8 cellular contexts compared by ENCODE assay signal in genomic region chr9:137254624-137255447, GRCh38. TPM values are rescaled to one million over a fixed set of nuclear protein-coding genes. Genes with fewer than 3 reads are reported as not detected.
A peak's percentile ranks its signal among the peaks of the same experiment; 100 is the strongest.
DNase-seq lines count a peak whose midpoint lies in the region; ATAC-seq and TF ChIP-seq lines count a peak whose summit lies in the region.

Gene NELFB (plus strand): TSS chr9:137255327.

- POLR2A ChIA-PET in IMR-90 (lab: Charles Lee; ENCODE audit: unreplicated experiment), result interaction anchor here (1.2 to 2.3 kb wide), 2 partner anchors 10 to 14 kb away, joined by 5 to 9 read pairs; no protein-coding TSS in a partner anchor
- POLR2A ChIA-PET in PC-3 (lab: Charles Lee; ENCODE audit: unreplicated experiment), result interaction anchor here (0.7 to 1.2 kb wide), 2 partner anchors 10 to 14 kb away, joined by 3 to 10 read pairs; partner anchors contain the start of gene TUBB4B

- H4K8ac ChIP-seq in IMR-90 (ENCODE audit: low read depth in 2 of 2, low read length in 2 of 2), result peak within 1 kb of the TSS; percentile 81 to 94

- H4K91ac ChIP-seq in IMR-90 (ENCODE audit: insufficient read depth, low read depth, low read length), result peak within 1 kb of the TSS; percentile 61; the same call in 1 of the 2 replicates

- peak within 1 kb of the TSS; percentile 90 for H2AK5ac ChIP-seq in IMR-90 (ENCODE audit: low read depth, low read length)

- peak within 1 kb of the TSS; percentile 52; the same call in 1 of the 2 replicates for H3K18ac ChIP-seq in IMR-90 (ENCODE audit: low read depth, low read length)

- peak within 1 kb of the TSS; percentile 84 for H3K27ac ChIP-seq in IMR-90 (ENCODE audit: insufficient read depth, low read length)
- no peak within 1 kb of the TSS for H3K27ac ChIP-seq in PC-3 (ENCODE audit: low read length)

- H3K4me1 ChIP-seq in IMR-90 (ENCODE audit: control insufficient read depth, insufficient read depth, low read length) (peaks cover 11% of the 10 kb centered on the region), PC-3 (ENCODE audit: insufficient read depth, low read length) (peaks cover 15% of the 10 kb centered on the region; the same call in 1 of the 2 replicates), mucosa of stomach (ENCODE audit: control insufficient read depth, insufficient read depth, low read length) (peaks cover 31% of the 10 kb centered on the region)

- CTCF ChIA-PET in IMR-90 (lab: Yijun Ruan, JAX) (interaction anchor here (0.8 kb wide), 1 partner anchor 18 kb away, joined by 3 read pairs; no protein-coding TSS in a partner anchor), PC-3 (lab: Charles Lee) (interaction anchor here (1.2 kb wide), 1 partner anchor 18 kb away, joined by 7 read pairs; no protein-coding TSS in a partner anchor)

- in situ Hi-C loops in IMR-90 (cut with MboI; ENCODE audit: low sequenced_read_pairs), result no loop called here

- dilution Hi-C loops in IMR-90 (cut with HindIII; ENCODE audit: low sequenced_read_pairs, unreplicated experiment), result no loop called here

- ATAC-seq in GM21526 (IDR thresholded peaks at IDR 0.05; ENCODE audit: low FRiP score, unreplicated experiment) (peak; percentile 52), IMR-90 (ENCODE audit: low read depth) (peak; percentile 93), PC-3 (peak; percentile 75)

- 0 out of 2 replicates have a peak, but pooled peaks have one; percentile 22 for TF ChIP-seq POLR2A in IMR-90 (IDR thresholded peaks at IDR 0.05; ENCODE audit: low read depth, low read length)
- peak; percentile 72 for TF ChIP-seq POLR2A in erythroblast (IDR thresholded peaks at IDR 0.05; ENCODE audit: low read length)

- H3K4me2 ChIP-seq in IMR-90 (ENCODE audit: low read depth, low read length) (peak within 1 kb of the TSS; percentile 97), PC-3 (ENCODE audit: low read length) (peak within 1 kb of the TSS; percentile 94)

- WGBS in IMR-90 (ENCODE audit: extremely low coverage in 2 of 2, insufficient read length in 1 of 2), 2 experiments, result 2% methylated on average over 39 of the region's 105 CpGs; no CpG with 5 or more reads in 1 of the 2 experiments

- H3K36me3 ChIP-seq in IMR-90 (ENCODE audit: control insufficient read depth, insufficient read depth, low read length) (peaks cover 18% of the 10 kb centered on the region), PC-3 (ENCODE audit: low read depth, low read length) (no peaks in the 10 kb centered on the region; the same call in 1 of the 2 replicates), mucosa of stomach (ENCODE audit: control insufficient read depth, insufficient read depth, low read length) (no peaks in the 10 kb centered on the region)

- peak within 1 kb of the TSS; percentile 98 for H2AK9ac ChIP-seq in IMR-90 (replicated peaks; ENCODE audit: low read depth, low read length, poor library complexity)

- H3K9ac ChIP-seq in IMR-90 (ENCODE audit: low read depth, low read length) (peak within 1 kb of the TSS; percentile 88), PC-3 (ENCODE audit: low read length) (peak within 1 kb of the TSS; percentile 91), mucosa of stomach (ENCODE audit: low read length) (peak within 1 kb of the TSS; percentile 69)

- 0 out of 2 replicates have a peak within 1 kb of the TSS, but pooled peaks have one; percentile 22 for H2BK120ac ChIP-seq in IMR-90 (ENCODE audit: low read depth, low read length)

- intact Hi-C loops in IMR-90 (cut with micrococcal nuclease) (no loop called here), PC-3 (cut with micrococcal nuclease) (no loop called here)

- H3K27me3 ChIP-seq in IMR-90 (ENCODE audit: control insufficient read depth, insufficient read depth, low read length) (no peaks in the 10 kb centered on the region), PC-3 (ENCODE audit: low read length) (no peaks in the 10 kb centered on the region), mucosa of stomach (ENCODE audit: control insufficient read depth, insufficient read depth, low read length) (no peaks in the 10 kb centered on the region)

- peaks cover 15 to 37% of the 10 kb centered on the region in 2 experiments for H3K79me1 ChIP-seq in IMR-90 (ENCODE audit: low read depth in 1 of 2, low read length in 2 of 2)

- no peak within 1 kb of the TSS for H2BK15ac ChIP-seq in IMR-90 (ENCODE audit: low read depth, low read length)

- peak; percentile 50 for DNase-seq in DMS114 treated with DMSO at 0.1 percent for 48 hours (lab: John Stamatoyannopoulos, UW; ENCODE audit: unreplicated experiment)
- peak; percentile 77 for DNase-seq in IMR-90
- DNase-seq in PC-3, result peak; percentile 84
- peak; percentile 99 for DNase-seq in activated T-cell treated with anti-CD3 and anti-CD28 coated beads, Interleukin-2, amount 50 U/mL, for 1 hour
- peak; percentile 94 to 98 for DNase-seq in erythroblast (lab: John Stamatoyannopoulos, UW)
- DNase-seq in stimulated activated CD8-positive, alpha-beta memory T cell treated with anti-CD3 and anti-CD28 coated beads, Interleukin-7, amount 100 ng/mL, for 1 hour (ENCODE audit: low read depth in 2 of 2), result peak; percentile 92 to 95

- TF ChIP-seq RAD21 in IMR-90 (IDR thresholded peaks at IDR 0.05; ENCODE audit: low read length), result no peak

- peaks cover 18% of the 10 kb centered on the region for H3K79me2 ChIP-seq in PC-3 (ENCODE audit: low read length)

- H2AFZ ChIP-seq in IMR-90 (replicated peaks; ENCODE audit: low read length, poor library complexity) (peak within 1 kb of the TSS; percentile 99), PC-3 (ENCODE audit: low read length) (peak within 1 kb of the TSS; percentile 82)

- peak within 1 kb of the TSS; percentile 81 for H3K4ac ChIP-seq in IMR-90 (ENCODE audit: low read depth, low read length)

- H3K14ac ChIP-seq in IMR-90 (replicated peaks; ENCODE audit: low read depth, low read length), result peak within 1 kb of the TSS; percentile 78

- peak within 1 kb of the TSS; percentile 93 for H3K23ac ChIP-seq in IMR-90 (ENCODE audit: low read depth, low read length)

- no peaks in the 10 kb centered on the region for H3F3A ChIP-seq in PC-3 (ENCODE audit: low read length, unreplicated experiment)

- H4K20me1 ChIP-seq in IMR-90 (ENCODE audit: insufficient read depth, low read length) (peaks cover 11% of the 10 kb centered on the region), PC-3 (ENCODE audit: low read length) (no peaks in the 10 kb centered on the region)

- peak within 1 kb of the TSS; percentile 75 for H2BK5ac ChIP-seq in IMR-90 (ENCODE audit: low read depth, low read length, poor library complexity, severe bottlenecking)

- peak within 1 kb of the TSS; percentile 78 for H3K56ac ChIP-seq in IMR-90 (ENCODE audit: extremely low read depth, insufficient read depth, low read length)

- TF ChIP-seq CTCF in IMR-90 (conservative IDR thresholded peaks at IDR 0.05; ENCODE audit: low read depth, low read length) (peak; percentile 17; the same call in 1 of the 2 replicates), PC-3 (conservative IDR thresholded peaks at IDR 0.05; ENCODE audit: low read depth, low read length) (no peak)

- peak within 1 kb of the TSS; percentile 80; the same call in 1 of the 2 replicates for H4K5ac ChIP-seq in IMR-90 (ENCODE audit: low read depth, low read length)

- no peak within 1 kb of the TSS for H2BK20ac ChIP-seq in IMR-90 (ENCODE audit: low read depth, low read length)

- no peaks in the 10 kb centered on the region for H3K9me2 ChIP-seq in PC-3 (replicated peaks; ENCODE audit: low read length)

- H3K9me3 ChIP-seq in IMR-90 (ENCODE audit: control insufficient read depth, insufficient read depth, low read length), result no peaks in the 10 kb centered on the region
- H3K9me3 ChIP-seq in PC-3 (ENCODE audit: low read length), result no peaks in the 10 kb centered on the region
- H3K9me3 ChIP-seq in mucosa of stomach (ENCODE audit: control insufficient read depth, low read length), result no peaks in the 10 kb centered on the region

- no peaks in the 10 kb centered on the region for H3K9me1 ChIP-seq in IMR-90 (ENCODE audit: insufficient read depth, low read length)

- BruUV-seq in IMR-90 (replicated peaks; lab: Mats Ljungman, UMichigan), result no TSS peak
- no TSS peak for BruUV-seq in PC-3 (replicated peaks; lab: Mats Ljungman, UMichigan)

- H3K4me3 ChIP-seq in IMR-90 (ENCODE audit: insufficient read depth, low read depth, low read length) (peak within 1 kb of the TSS; percentile 96), PC-3 (ENCODE audit: low read length) (peak within 1 kb of the TSS; percentile 93), mucosa of stomach (ENCODE audit: low read length) (peak within 1 kb of the TSS; percentile 50)

TF ChIP-seq in IMR-90, 13 proteins besides CTCF, POLR2A, EP300 and RAD21 (continues in another document):
- TF ChIP-seq RCOR1 (IDR thresholded peaks at IDR 0.05; ENCODE audit: insufficient replicate concordance, low read length) (peak; percentile 38), SMC3 (IDR thresholded peaks at IDR 0.05; ENCODE audit: low read depth, low read length) (no peak), ELK1 (IDR thresholded peaks at IDR 0.05; ENCODE audit: borderline replicate concordance, low read depth, low read length) (no peak), CHD1 (IDR thresholded peaks at IDR 0.05; ENCODE audit: low read depth, low read length) (peak; percentile 61; the same call in 1 of the 2 replicates), BHLHE40 (IDR thresholded peaks at IDR 0.05; ENCODE audit: low read depth, low read length) (no peak; the same call in 1 of the 2 replicates), NFE2L2 (IDR thresholded peaks at IDR 0.05; ENCODE audit: low read depth, low read length) (no peak), MAFK (IDR thresholded peaks at IDR 0.05; ENCODE audit: low read depth, low read length) (no peak), CEBPB (IDR thresholded peaks at IDR 0.05; ENCODE audit: low read depth, low read length) (no peak), FOS (IDR thresholded peaks at IDR 0.05; ENCODE audit: low read depth, low read length) (no peak), RFX5 (IDR thresholded peaks at IDR 0.05; ENCODE audit: low read depth, low read length) (no peak), MXI1 (IDR thresholded peaks at IDR 0.05; ENCODE audit: borderline replicate concordance, low read depth, low read length) (peak; percentile 58; the same call in 1 of the 2 replicates), MAZ (IDR thresholded peaks at IDR 0.05; ENCODE audit: borderline replicate concordance, low read depth, low read length) (peak; percentile 90; the same call in 1 of the 2 replicates)

RNA-seq across cellular contexts. Expression of gene NELFB, which starts in this region (rescaled TPM):
- total RNA-seq in IMR-90 (2012; rRNA removed) (36.7 and 36.9 TPM in 2 replicates), PC-3 (2014; rRNA removed) (50.7 and 69.5 TPM in 2 replicates)
- polyA plus RNA-seq in IMR-90 (2012; rRNA removed), result 65.1 and 66.0 TPM in 2 replicates
- polyA plus RNA-seq in IMR-90 (2012; cell fraction: cytosol; rRNA removed), result 38.5 and 59.2 TPM in 2 replicates
- polyA plus RNA-seq in IMR-90 (2012; cell fraction: nucleus; rRNA removed; ENCODE audit: low replicate concordance), result 43.4 and 76.9 TPM in 2 replicates
